7 cellular contexts compared by ENCODE assay signal in the genomic region with DNA sequence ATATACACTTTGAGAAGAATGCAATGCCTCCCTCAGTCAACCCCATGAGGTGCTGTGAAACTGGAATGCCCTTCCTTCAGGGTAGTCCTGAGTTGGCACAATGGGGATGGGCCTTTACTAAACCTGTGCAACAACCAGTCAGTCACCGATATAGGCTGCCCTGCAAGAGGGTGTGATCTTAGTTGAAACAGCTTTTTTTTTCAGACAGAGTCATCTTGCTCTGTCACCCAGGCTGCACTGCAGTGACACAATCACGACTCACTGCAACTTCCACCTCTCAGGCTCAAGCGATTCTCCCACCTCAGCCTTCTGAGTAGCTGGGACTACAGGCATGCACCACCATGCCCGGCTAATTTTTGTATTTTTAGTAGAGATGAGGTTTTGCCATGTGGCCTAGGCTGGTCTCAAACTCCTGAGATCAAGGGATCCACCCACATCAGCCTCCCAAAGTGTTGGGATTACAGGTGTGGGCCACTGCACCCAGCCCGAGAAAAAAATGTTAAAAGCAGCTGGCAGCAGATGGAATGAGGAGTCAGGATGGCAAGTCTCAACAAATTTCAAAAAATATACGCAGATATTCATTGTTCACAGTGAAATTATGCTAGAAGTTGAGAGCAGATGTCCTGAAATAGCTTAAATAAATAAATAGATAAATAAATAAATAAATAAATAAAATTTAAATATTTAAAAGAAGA. TPM values are rescaled to one million over a fixed set of nuclear protein-coding genes. Genes with fewer than 3 reads are reported as not detected.
DNase-seq lines count a peak whose midpoint lies in the region; ATAC-seq, FAIRE-seq and TF ChIP-seq lines count a peak whose summit lies in the region.

No MANE protein-coding gene starts in this region.

- intact Hi-C loops in Panc1 (cut with micrococcal nuclease; ENCODE audit: unreplicated experiment) (no loop called here), endothelial cell of umbilical vein (cut with micrococcal nuclease) (loop anchor here (1.0 to 10.0 kb wide), 4 partner anchors 12 to 242 kb away; no protein-coding TSS in a partner anchor)

- H3K27ac ChIP-seq in HEK293 (ENCODE audit: extremely low read depth, low read depth, low read length) (no peak overlapping the region), Panc1 (ENCODE audit: low read length) (no peak overlapping the region), endothelial cell of umbilical vein (ENCODE audit: insufficient read depth, low read depth, low read length) (peak overlapping the region; percentile 27)

- H3K4me3 ChIP-seq in HEK293 (ENCODE audit: low read depth, low read length) (no peak overlapping the region), Panc1 (ENCODE audit: low read depth in 2 of 2, low read length in 2 of 2) (no peak overlapping the region), endothelial cell of umbilical vein (replicated peaks in 1 of 3; ENCODE audit: insufficient read depth in 1 of 3, low read depth in 1 of 3, low read length in 3 of 3) (no peak overlapping the region)

- H4K20me1 ChIP-seq in endothelial cell of umbilical vein (replicated peaks; ENCODE audit: control insufficient read depth, extremely low read depth, insufficient read depth, low read length) = no peaks in the 10 kb centered on the region

- H3K9me3 ChIP-seq in HEK293 (ENCODE audit: control insufficient read depth, insufficient read depth, low read depth, low read length) (no peaks in the 10 kb centered on the region), Panc1 (ENCODE audit: control insufficient read depth, insufficient read depth, low read depth, low read length) (no peaks in the 10 kb centered on the region), endothelial cell of umbilical vein (replicated peaks; ENCODE audit: control insufficient read depth, insufficient read depth, low read length) (no peaks in the 10 kb centered on the region)

- no peaks in the 10 kb centered on the region for H3K36me3 ChIP-seq in HEK293 (ENCODE audit: control insufficient read depth in 2 of 2, insufficient read depth in 1 of 2, low read length in 2 of 2)
- no peaks in the 10 kb centered on the region for H3K36me3 ChIP-seq in Panc1 (ENCODE audit: control insufficient read depth, insufficient read depth, low read length)
- H3K36me3 ChIP-seq in endothelial cell of umbilical vein (ENCODE audit: control insufficient read depth in 2 of 2, extremely low read depth in 1 of 2, insufficient read depth in 2 of 2, low read length in 2 of 2) = no peaks in the 10 kb centered on the region

- no peak overlapping the region for H3K9ac ChIP-seq in endothelial cell of umbilical vein (replicated peaks; ENCODE audit: extremely low read depth, insufficient read depth, low read length)

- FAIRE-seq in endothelial cell of umbilical vein (lab: Jason Lieb, UNC) = peak; percentile 70

- H3K9me1 ChIP-seq in endothelial cell of umbilical vein (replicated peaks; ENCODE audit: control insufficient read depth, extremely low read depth, insufficient read depth, low read length) = no peaks in the 10 kb centered on the region

- peak; percentile 78 for ATAC-seq in Panc1
- ATAC-seq in HG02981 (IDR thresholded peaks at IDR 0.05; ENCODE audit: unreplicated experiment) = no peak

- CTCF ChIA-PET in HEK293 (lab: Yijun Ruan, JAX) = no interaction called here
- CTCF ChIA-PET in Panc1 (lab: Charles Lee) = no interaction called here
- CTCF ChIA-PET in endothelial cell of umbilical vein (lab: Charles Lee) = interaction anchor here (0.6 kb wide), 2 partner anchors 9 to 141 kb away, joined by 3 read pairs; no protein-coding TSS in a partner anchor

- DNase-seq in Panc1 (ENCODE audit: low read depth, low spot score) (peak; percentile 33), endothelial cell of umbilical vein (ENCODE audit: low read depth, low spot score) (peak; percentile 62), SHP77 (lab: John Stamatoyannopoulos, UW) (no peak), middle frontal gyrus (ENCODE audit: extremely low spot score, low spot score) (no peak)
- peak; percentile 43 to 51 for DNase-seq in stimulated activated CD4-positive, alpha-beta T cell treated with anti-CD3 and anti-CD28 coated beads, Interleukin-4, amount 100 ng/mL, for 4 hours

- no peak for TF ChIP-seq POLR2A in endothelial cell of umbilical vein (IDR thresholded peaks at IDR 0.05; ENCODE audit: low read depth, low read length)

- H3K4me1 ChIP-seq in HEK293 (ENCODE audit: control insufficient read depth, insufficient read depth, low read length) = peaks cover 2% of the 10 kb centered on the region; the same call in 1 of the 2 replicates
- H3K4me1 ChIP-seq in Panc1 (ENCODE audit: control insufficient read depth, insufficient read depth, low read length) = no peaks in the 10 kb centered on the region
- H3K4me1 ChIP-seq in endothelial cell of umbilical vein (ENCODE audit: control insufficient read depth, extremely low read depth, insufficient read depth, low read length) = peaks cover 59% of the 10 kb centered on the region

- H3K79me2 ChIP-seq in endothelial cell of umbilical vein (ENCODE audit: control insufficient read depth, insufficient read depth, low read length) = peaks cover 74% of the 10 kb centered on the region

- H2AFZ ChIP-seq in endothelial cell of umbilical vein (ENCODE audit: low read depth, low read length) = no peak overlapping the region

- no peaks in the 10 kb centered on the region for H3K27me3 ChIP-seq in Panc1 (ENCODE audit: control insufficient read depth, insufficient read depth, low read length)
- H3K27me3 ChIP-seq in endothelial cell of umbilical vein (ENCODE audit: control insufficient read depth in 2 of 2, insufficient read depth in 2 of 2, low read length in 2 of 2) = no peaks in the 10 kb centered on the region

- POLR2A ChIA-PET in HEK293 (lab: Yijun Ruan, JAX) = no interaction called here
- POLR2A ChIA-PET in Panc1 (lab: Charles Lee) = interaction anchor here (0.6 kb wide), 1 partner anchor 66 kb away, joined by 3 read pairs; no protein-coding TSS in a partner anchor
- POLR2A ChIA-PET in endothelial cell of umbilical vein (lab: Charles Lee) = no interaction called here

- BruUV-seq in Panc1 (replicated peaks; lab: Mats Ljungman, UMichigan) (no TSS peak), endothelial cell of umbilical vein (replicated peaks; lab: Mats Ljungman, UMichigan) (no TSS peak)

- dilution Hi-C loops in endothelial cell of umbilical vein (cut with MboI; ENCODE audit: extremely low pct_ligation_motif_present, low sequenced_read_pairs) = no loop called here

- no peak for TF ChIP-seq CTCF in HEK293 (tag by site-specific recombination; IDR thresholded peaks at IDR 0.05)
- no peak for TF ChIP-seq CTCF in Panc1 (IDR thresholded peaks at IDR 0.05)
- no peak for TF ChIP-seq CTCF in endothelial cell of umbilical vein (IDR thresholded peaks at IDR 0.05; ENCODE audit: extremely low read depth in 1 of 2, insufficient read depth in 1 of 2, low read depth in 1 of 2, low read length in 2 of 2)

- H3K4me2 ChIP-seq in endothelial cell of umbilical vein (ENCODE audit: insufficient read depth, low read length) = no peak overlapping the region

- in situ Hi-C loops in Panc1 (cut with HindIII; ENCODE audit: low pct_unique_long_range_greater_than_20kb, low sequenced_read_pairs) = no loop called here

TF ChIP-seq in HEK293, 187 proteins besides CTCF, POLR2A, EP300 and RAD21 (continues in another document):
- no peak for TF ChIP-seq ZNF521 (tag by site-specific recombination; IDR thresholded peaks at IDR 0.05)
- TF ChIP-seq, protein P1, sequence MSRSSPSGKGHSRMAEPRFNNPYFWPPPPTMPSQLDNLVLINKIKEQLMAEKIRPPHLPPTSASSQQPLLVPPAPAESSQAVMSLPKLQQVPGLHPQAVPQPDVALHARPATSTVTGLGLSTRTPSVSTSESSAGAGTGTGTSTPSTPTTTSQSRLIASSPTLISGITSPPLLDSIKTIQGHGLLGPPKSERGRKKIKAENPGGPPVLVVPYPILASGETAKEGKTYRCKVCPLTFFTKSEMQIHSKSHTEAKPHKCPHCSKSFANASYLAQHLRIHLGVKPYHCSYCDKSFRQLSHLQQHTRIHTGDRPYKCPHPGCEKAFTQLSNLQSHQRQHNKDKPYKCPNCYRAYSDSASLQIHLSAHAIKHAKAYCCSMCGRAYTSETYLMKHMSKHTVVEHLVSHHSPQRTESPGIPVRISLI (tag by site-specific recombination; IDR thresholded peaks at IDR 0.05) = peak; percentile 69; the same call in 1 of the 2 replicates
- TF ChIP-seq ZNF792 (tag by site-specific recombination; IDR thresholded peaks at IDR 0.05) = no peak
- no peak for TF ChIP-seq OSR2 (tag by site-specific recombination; IDR thresholded peaks at IDR 0.05)

TF ChIP-seq in endothelial cell of umbilical vein, 7 proteins besides CTCF, POLR2A, EP300 and RAD21:
- TF ChIP-seq FOS (IDR thresholded peaks at IDR 0.05; ENCODE audit: borderline replicate concordance, insufficient read depth, low read length) = peak; percentile 76
- no peak for TF ChIP-seq POLR2AphosphoS5 (IDR thresholded peaks at IDR 0.05; ENCODE audit: insufficient read depth, low read depth, low read length)

RNA-seq across cellular contexts. Expression of a gene that starts 31.8 kb away (rescaled TPM):
- total RNA-seq in Panc1 (2021; ENCODE audit: unreplicated experiment) (61.1 TPM), endothelial cell of umbilical vein (87.9 and 91.9 TPM in 2 replicates)
- polyA plus RNA-seq in Panc1 (2012; ENCODE audit: insufficient read length) = 22.3 TPM
- 28.8 and 31.9 TPM in 2 replicates for polyA plus RNA-seq in endothelial cell of umbilical vein
- polyA plus RNA-seq in endothelial cell of umbilical vein (2011; cell fraction: cytosol; rRNA removed) = 41.6 and 45.8 TPM in 2 replicates
- 73.2 and 78.4 TPM in 2 replicates for polyA plus RNA-seq in endothelial cell of umbilical vein (2011; cell fraction: nucleus; rRNA removed)
- polyA plus RNA-seq in endothelial cell of umbilical vein (2012) = 39.4 and 70.2 TPM in 2 replicates
- polyA minus RNA-seq in endothelial cell of umbilical vein = 146 and 150 TPM in 2 replicates
- polyA minus RNA-seq in endothelial cell of umbilical vein (2011; cell fraction: cytosol; rRNA and poly(A)+ RNA removed) = 12.2 TPM
- polyA minus RNA-seq in endothelial cell of umbilical vein (2011; cell fraction: nucleus; rRNA and poly(A)+ RNA removed) = 95.2 and 130 TPM in 2 replicates

Comparison
In these comparisons a context has a peak if more than half of its experiments do, and no peak if none do; other contexts are left out.
1. DNase-seq: peak in Panc1 (single experiment), endothelial cell of umbilical vein (single experiment) and stimulated activated CD4-positive, alpha-beta T cell treated with anti-CD3 and anti-CD28 coated beads, Interleukin-4, amount 100 ng/mL, for 4 hours (2 of 2); none in SHP77 (0 of 2) and middle frontal gyrus (single experiment).